Comparison of ENCODE assay signal across 28 cellular contexts in the genomic region with DNA sequence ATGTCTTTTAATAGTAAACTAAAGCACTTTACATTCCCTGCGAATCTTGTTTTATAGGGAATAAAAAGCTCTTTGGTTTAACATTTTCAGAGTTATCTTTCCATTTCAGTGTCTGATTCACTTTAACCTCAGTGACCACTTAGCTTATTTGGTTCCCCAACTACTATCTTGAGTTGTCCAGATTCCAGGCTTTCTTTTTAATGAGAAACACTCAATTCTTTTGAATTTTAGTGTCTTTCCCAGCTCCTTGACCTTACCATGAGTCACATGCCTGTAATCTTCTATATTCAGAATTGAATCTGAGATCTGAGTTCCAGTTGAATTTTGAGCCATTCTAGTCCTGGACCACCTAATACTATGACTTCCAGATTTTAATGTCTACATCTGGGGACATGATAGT.
"Had no signal": no experiment of that assay in that cellular context is flagged by ENCODE, and none has a peak within 500 bp of the region (broad histone marks: within the 10 kb centered on the region; RNA-seq: fewer than 3 reads in every experiment).

No MANE protein-coding gene starts in this region.

- DNase-seq: activated CD4-positive, alpha-beta T cell treated with anti-CD3 and anti-CD28 coated beads, Interleukin-2, amount 10 ng/mL, durations not matched to agents 7 days and 5 days; activated CD4-positive, CD25-positive, alpha-beta regulatory T cell treated with anti-CD3 and anti-CD28 coated beads, Interleukin-2, amount 50 U/mL, for 72 hours; activated CD8-positive, alpha-beta memory T cell treated with anti-CD3 and anti-CD28 coated beads, Interleukin-2, amount 10 ng/mL, durations not matched to agents 7 days and 5 days; activated CD8-positive, alpha-beta T cell treated with anti-CD3 and anti-CD28 coated beads for 36 hours; activated gamma-delta T cell; activated naive CD4-positive, alpha-beta T cell treated with anti-CD3 and anti-CD28 coated beads, Interleukin-2, amount 50 U/mL, for 16 hours; anterior cingulate cortex; gastrocnemius medialis; head of caudate nucleus; left ventricle myocardium superior; mammary epithelial cell; midbrain; natural killer cell; retina; sigmoid colon; spleen; stimulated activated CD4-positive, alpha-beta T cell treated with anti-CD3 and anti-CD28 coated beads, Interleukin-4, amount 100 ng/mL, for 4 hours; stimulated activated naive CD8-positive, alpha-beta T cell treated with anti-CD3 and anti-CD28 coated beads, Interleukin-15, Interleukin-2, amounts not matched to agents 100 U/mL and 50 U/mL, for 24 hours; substantia nigra; thyroid gland; upper lobe of right lung; WERI-Rb-1 had no signal

- H3K36me3 ChIP-seq: gastrocnemius medialis, sigmoid colon, spleen, thyroid gland, upper lobe of right lung, WERI-Rb-1 had no signal

- ATAC-seq: activated CD8-positive, alpha-beta memory T cell treated with anti-CD3 and anti-CD28 coated beads, Interleukin-2, amount 10 ng/mL, durations not matched to agents 7 days and 5 days; activated CD8-positive, alpha-beta T cell treated with anti-CD3 and anti-CD28 coated beads for 36 hours; gastrocnemius medialis; left ventricle myocardium superior; natural killer cell; stimulated activated naive CD8-positive, alpha-beta T cell treated with anti-CD3 and anti-CD28 coated beads, Interleukin-15, Interleukin-2, amounts not matched to agents 100 U/mL and 50 U/mL, for 24 hours; upper lobe of right lung had no signal

- H3K27ac Mint-ChIP-seq: activated CD4-positive, alpha-beta T cell treated with anti-CD3 and anti-CD28 coated beads, Interleukin-2, amount 10 ng/mL, durations not matched to agents 7 days and 5 days; activated CD8-positive, alpha-beta memory T cell treated with anti-CD3 and anti-CD28 coated beads, Interleukin-2, amount 10 ng/mL, durations not matched to agents 7 days and 5 days; activated CD8-positive, alpha-beta T cell treated with anti-CD3 and anti-CD28 coated beads for 36 hours; activated T-helper 1 cell treated with anti-CD3 and anti-CD28 coated beads, Interleukin-12 subunit alpha, Interleukin-12 subunit beta, Interleukin-2, Interleukin-4 antibody, amounts not matched to agents 30 ng/mL and 10 ng/mL and 1 ng/mL, durations not matched to agents 14 hours and 24 hours and 36 hours; brain; natural killer cell; progenitor cell of endocrine pancreas; T-helper 2 cell treated with Interferon-gamma antibody and Interleukin-4, amounts not matched to agents 5 μg/mL and 100 μg/mL, for 36 hours had no signal

- H3K9me3 ChIP-seq: gastrocnemius medialis, sigmoid colon, spleen, thyroid gland, upper lobe of right lung had no signal

- H3K4me3 Mint-ChIP-seq: activated CD4-positive, alpha-beta T cell treated with anti-CD3 and anti-CD28 coated beads, Interleukin-2, amount 10 ng/mL, durations not matched to agents 7 days and 5 days; activated CD8-positive, alpha-beta memory T cell treated with anti-CD3 and anti-CD28 coated beads, Interleukin-2, amount 10 ng/mL, durations not matched to agents 7 days and 5 days; activated CD8-positive, alpha-beta T cell treated with anti-CD3 and anti-CD28 coated beads for 36 hours; activated T-helper 1 cell treated with anti-CD3 and anti-CD28 coated beads, Interleukin-12 subunit alpha, Interleukin-12 subunit beta, Interleukin-2, Interleukin-4 antibody, amounts not matched to agents 30 ng/mL and 10 ng/mL and 1 ng/mL, durations not matched to agents 14 hours and 24 hours and 36 hours; brain; natural killer cell; T-helper 2 cell treated with Interferon-gamma antibody and Interleukin-4, amounts not matched to agents 5 μg/mL and 100 μg/mL, for 36 hours had no signal

- H3K36me3 Mint-ChIP-seq: activated CD8-positive, alpha-beta memory T cell treated with anti-CD3 and anti-CD28 coated beads, Interleukin-2, amount 10 ng/mL, durations not matched to agents 7 days and 5 days; brain; natural killer cell had no signal

- H3K4me1 ChIP-seq: gastrocnemius medialis, spleen, thyroid gland, upper lobe of right lung had no signal

- H3K27ac ChIP-seq: gastrocnemius medialis, sigmoid colon, spleen, thyroid gland, upper lobe of right lung, WERI-Rb-1 had no signal

- H3K9me3 Mint-ChIP-seq: activated CD4-positive, alpha-beta T cell treated with anti-CD3 and anti-CD28 coated beads, Interleukin-2, amount 10 ng/mL, durations not matched to agents 7 days and 5 days; activated CD8-positive, alpha-beta T cell treated with anti-CD3 and anti-CD28 coated beads for 36 hours; activated T-helper 1 cell treated with anti-CD3 and anti-CD28 coated beads, Interleukin-12 subunit alpha, Interleukin-12 subunit beta, Interleukin-2, Interleukin-4 antibody, amounts not matched to agents 30 ng/mL and 10 ng/mL and 1 ng/mL, durations not matched to agents 14 hours and 24 hours and 36 hours; natural killer cell; T-helper 2 cell treated with Interferon-gamma antibody and Interleukin-4, amounts not matched to agents 5 μg/mL and 100 μg/mL, for 36 hours had no signal

- H3K4me1 Mint-ChIP-seq: activated CD4-positive, alpha-beta T cell treated with anti-CD3 and anti-CD28 coated beads, Interleukin-2, amount 10 ng/mL, durations not matched to agents 7 days and 5 days; activated CD8-positive, alpha-beta memory T cell treated with anti-CD3 and anti-CD28 coated beads, Interleukin-2, amount 10 ng/mL, durations not matched to agents 7 days and 5 days; natural killer cell had no signal

- H3K27me3 ChIP-seq: gastrocnemius medialis, sigmoid colon, spleen, thyroid gland, upper lobe of right lung had no signal

- FAIRE-seq: islet of Langerhans, TTC549 had no signal

- H3K4me3 ChIP-seq: gastrocnemius medialis, sigmoid colon, spleen, thyroid gland, upper lobe of right lung had no signal
